ENCODE assay signal across 11 cellular contexts in genomic region chr6:135852775-135853174, GRCh38. TPM values are rescaled to one million over a fixed set of nuclear protein-coding genes. Genes with fewer than 3 reads are reported as not detected.
DNase-seq lines count a peak whose midpoint lies in the region; ATAC-seq, FAIRE-seq and TF ChIP-seq lines count a peak whose summit lies in the region.
"Had no signal": no experiment of that assay in that cellular context is flagged by ENCODE, and none has a peak within 500 bp of the region (broad histone marks: within the 10 kb centered on the region; RNA-seq: fewer than 3 reads in every experiment).

No MANE protein-coding gene starts in this region.

- no peaks in the 10 kb centered on the region for H3K9me3 ChIP-seq in IMR-90 (ENCODE audit: control insufficient read depth, insufficient read depth, low read length)
- no peaks in the 10 kb centered on the region for H3K9me3 ChIP-seq in astrocyte (ENCODE audit: insufficient read depth, low read depth, low read length)
- H3K9me3 ChIP-seq in kidney (ENCODE audit: control insufficient read depth in 1 of 2, low read length in 2 of 2): no peaks in the 10 kb centered on the region
- no peaks in the 10 kb centered on the region for H3K9me3 ChIP-seq in skeletal muscle tissue (ENCODE audit: control insufficient read depth in 3 of 3, low read length in 3 of 3)
- H3K9me3 ChIP-seq: lower lobe of right lung had no signal

- H3K27me3 ChIP-seq in IMR-90 (ENCODE audit: control insufficient read depth, insufficient read depth, low read length) (no peaks in the 10 kb centered on the region), astrocyte (ENCODE audit: insufficient read depth, low read length) (no peaks in the 10 kb centered on the region), skeletal muscle tissue (ENCODE audit: control insufficient read depth in 3 of 3, insufficient read depth in 3 of 3, low read length in 3 of 3) (no peaks in the 10 kb centered on the region)

- intact Hi-C loops in IMR-90 (cut with micrococcal nuclease) (loop anchor here (1.0 to 5.0 kb wide), 5 partner anchors 160 to 375 kb away; no protein-coding TSS in a partner anchor), kidney (cut with DNase I) (no loop called here)

- peak overlapping the region; percentile 86; the same call in 1 of the 2 replicates for H3K9ac ChIP-seq in IMR-90 (ENCODE audit: low read depth, low read length)
- peak overlapping the region; percentile 82 for H3K9ac ChIP-seq in astrocyte (ENCODE audit: low read length)
- peak overlapping the region; percentile 35 to 65 for H3K9ac ChIP-seq in kidney (ENCODE audit: low read length in 2 of 2)
- H3K9ac ChIP-seq in skeletal muscle tissue (ENCODE audit: low read depth in 1 of 3, low read length in 3 of 3): peak overlapping the region; percentile 62 to 79 (median 71)

- peaks cover 9% of the 10 kb centered on the region for H3K4me1 Mint-ChIP-seq in astrocyte (ENCODE audit: low read depth, unreplicated experiment)

- peak overlapping the region; percentile 26; the same call in 1 of the 2 replicates for H3K27ac ChIP-seq in IMR-90 (ENCODE audit: insufficient read depth, low read length)
- no peak overlapping the region for H3K27ac ChIP-seq in astrocyte (ENCODE audit: low read depth, low read length)
- H3K27ac ChIP-seq in kidney (ENCODE audit: low read depth in 2 of 2, low read length in 2 of 2): no peak overlapping the region
- no peak overlapping the region for H3K27ac ChIP-seq in skeletal muscle tissue (ENCODE audit: low read depth, low read length)
- H3K27ac ChIP-seq: lower lobe of right lung had no signal

- CTCF ChIA-PET in IMR-90 (lab: Yijun Ruan, JAX): interaction anchor here (0.6 kb wide), 1 partner anchor 18 kb away, joined by 6 read pairs; no protein-coding TSS in a partner anchor

- H4K8ac ChIP-seq in IMR-90 (ENCODE audit: low read depth in 2 of 2, low read length in 2 of 2): no peak overlapping the region

- no peak overlapping the region for H3K4ac ChIP-seq in IMR-90 (ENCODE audit: low read depth, low read length)

- H4K20me1 ChIP-seq in IMR-90 (ENCODE audit: insufficient read depth, low read length): no peaks in the 10 kb centered on the region
- no peaks in the 10 kb centered on the region for H4K20me1 ChIP-seq in astrocyte (ENCODE audit: insufficient read depth, low read length)

- no peak overlapping the region for H2BK120ac ChIP-seq in IMR-90 (ENCODE audit: low read depth, low read length)

- DNase-seq in IMR-90 (peak; percentile 27), astrocyte (ENCODE audit: low read depth) (no peak), kidney (no peak), NCI-H510A (lab: John Stamatoyannopoulos, UW) (no peak), NCI-H1417 treated with DMSO at 0.1 percent for 48 hours (lab: John Stamatoyannopoulos, UW) (no peak), NCI-H1092 (lab: John Stamatoyannopoulos, UW) (no peak)
- DNase-seq: DMS53, lower lobe of right lung had no signal

- H2BK15ac ChIP-seq in IMR-90 (ENCODE audit: low read depth, low read length): no peak overlapping the region

- POLR2A ChIA-PET in IMR-90 (lab: Charles Lee; ENCODE audit: unreplicated experiment): no interaction called here

- in situ Hi-C loops in IMR-90 (cut with MboI; ENCODE audit: low sequenced_read_pairs): no loop called here

- H2AK5ac ChIP-seq in IMR-90 (ENCODE audit: low read depth, low read length): no peak overlapping the region

- H3K9me1 ChIP-seq in IMR-90 (ENCODE audit: insufficient read depth, low read length): peaks cover 3% of the 10 kb centered on the region; the same call in 1 of the 2 replicates

- H3K4me3 Mint-ChIP-seq in astrocyte (ENCODE audit: unreplicated experiment): no peak overlapping the region

- TF ChIP-seq RAD21 in IMR-90 (IDR thresholded peaks at IDR 0.05; ENCODE audit: low read length): no peak

- 0 out of 2 replicates have a peak overlapping the region, but pooled peaks have one; percentile 4 for H3K14ac ChIP-seq in IMR-90 (replicated peaks; ENCODE audit: low read depth, low read length)

- no peak overlapping the region for H2AFZ ChIP-seq in IMR-90 (replicated peaks; ENCODE audit: low read length, poor library complexity)
- H2AFZ ChIP-seq in astrocyte (ENCODE audit: low read depth, low read length): no peak overlapping the region

- no peak overlapping the region for H4K91ac ChIP-seq in IMR-90 (ENCODE audit: insufficient read depth, low read depth, low read length)

- FAIRE-seq in astrocyte (lab: Jason Lieb, UNC) (no peak), kidney (lab: Jason Lieb, UNC) (no peak)
- FAIRE-seq: GM12878 had no signal

- no peak for ATAC-seq in IMR-90 (ENCODE audit: low read depth)
- ATAC-seq: GM12878, HCT116 had no signal

- TF ChIP-seq POLR2A in IMR-90 (IDR thresholded peaks at IDR 0.05; ENCODE audit: low read depth, low read length): peak; percentile 63

- H2BK5ac ChIP-seq in IMR-90 (ENCODE audit: low read depth, low read length, poor library complexity, severe bottlenecking): peak overlapping the region; percentile 80

- dilution Hi-C loops in IMR-90 (cut with HindIII; ENCODE audit: low sequenced_read_pairs, unreplicated experiment): no loop called here

- H3K4me3 ChIP-seq in IMR-90 (ENCODE audit: insufficient read depth, low read depth, low read length) (peak overlapping the region; percentile 65), astrocyte (ENCODE audit: insufficient read depth, low read depth, low read length) (peak overlapping the region; percentile 66), kidney (ENCODE audit: low read length in 2 of 2) (peak overlapping the region; percentile 67 to 79), skeletal muscle tissue (ENCODE audit: low read length in 3 of 3) (peak overlapping the region; percentile 61 to 89 (median 64))
- H3K4me3 ChIP-seq: GM12878 had no signal

- BruUV-seq in IMR-90 (replicated peaks; lab: Mats Ljungman, UMichigan): no TSS peak

- WGBS in IMR-90 (ENCODE audit: extremely low coverage in 2 of 2, insufficient read length in 1 of 2), 2 experiments: no CpG with 5 or more reads among the region's 1 CpG

- peaks cover 6 to 35% of the 10 kb centered on the region in 2 experiments for H3K79me1 ChIP-seq in IMR-90 (ENCODE audit: low read depth in 1 of 2, low read length in 2 of 2)

- H3K18ac ChIP-seq in IMR-90 (ENCODE audit: low read depth, low read length): peak overlapping the region; percentile 78; the same call in 1 of the 2 replicates

- H3K27me3 Mint-ChIP-seq in astrocyte (ENCODE audit: low read depth, unreplicated experiment): no peaks in the 10 kb centered on the region

- H3K79me2 ChIP-seq in astrocyte (ENCODE audit: insufficient read depth, low read length): no peaks in the 10 kb centered on the region

- H3K27ac Mint-ChIP-seq in astrocyte (ENCODE audit: unreplicated experiment): no peak overlapping the region

- no peak overlapping the region for H2AK9ac ChIP-seq in IMR-90 (replicated peaks; ENCODE audit: low read depth, low read length, poor library complexity)

- no peak overlapping the region for H2BK20ac ChIP-seq in IMR-90 (ENCODE audit: low read depth, low read length)

- peak overlapping the region; percentile 37; the same call in 1 of the 2 replicates for H4K5ac ChIP-seq in IMR-90 (ENCODE audit: low read depth, low read length)

- H3K4me1 ChIP-seq in IMR-90 (ENCODE audit: control insufficient read depth, insufficient read depth, low read length) (peaks cover 11% of the 10 kb centered on the region), astrocyte (ENCODE audit: insufficient read depth, low read length) (peaks cover 8% of the 10 kb centered on the region), kidney (ENCODE audit: control insufficient read depth in 1 of 2, insufficient read depth in 1 of 2, low read depth in 1 of 2, low read length in 2 of 2) (peaks cover 5 to 9% of the 10 kb centered on the region in 2 donors), skeletal muscle tissue (ENCODE audit: control insufficient read depth in 3 of 3, insufficient read depth in 3 of 3, low read length in 3 of 3) (peaks cover 0 to 13% (median 8%) of the 10 kb centered on the region in 3 donors)

- H3K36me3 ChIP-seq in IMR-90 (ENCODE audit: control insufficient read depth, insufficient read depth, low read length) (peaks cover 2% of the 10 kb centered on the region), astrocyte (ENCODE audit: insufficient read depth, low read length) (no peaks in the 10 kb centered on the region), kidney (ENCODE audit: control insufficient read depth in 1 of 2, insufficient read depth in 2 of 2, low read length in 2 of 2) (no peaks in the 10 kb centered on the region), skeletal muscle tissue (ENCODE audit: control insufficient read depth in 3 of 3, insufficient read depth in 3 of 3, low read length in 3 of 3) (no peaks in the 10 kb centered on the region)
- H3K36me3 ChIP-seq: lower lobe of right lung had no signal

- no peaks in the 10 kb centered on the region for H3K9me3 Mint-ChIP-seq in astrocyte (ENCODE audit: unreplicated experiment)

- H3K23ac ChIP-seq in IMR-90 (ENCODE audit: low read depth, low read length): no peak overlapping the region; the same call in 1 of the 2 replicates

- H3K4me2 ChIP-seq in IMR-90 (ENCODE audit: low read depth, low read length): peak overlapping the region; percentile 99
- H3K4me2 ChIP-seq in astrocyte (ENCODE audit: low read length): peak overlapping the region; percentile 82

- TF ChIP-seq CTCF in IMR-90 (conservative IDR thresholded peaks at IDR 0.05; ENCODE audit: low read depth, low read length): no peak
- TF ChIP-seq CTCF in astrocyte (IDR thresholded peaks at IDR 0.05; ENCODE audit: insufficient read depth, low read depth, low read length): no peak
- TF ChIP-seq CTCF in kidney (IDR thresholded peaks at IDR 0.05; ENCODE audit: borderline replicate concordance, extremely low read depth, insufficient read depth): no peak

- H3K56ac ChIP-seq in IMR-90 (ENCODE audit: extremely low read depth, insufficient read depth, low read length): no peak overlapping the region

- no peaks in the 10 kb centered on the region for H3K36me3 Mint-ChIP-seq in astrocyte (ENCODE audit: low read depth, unreplicated experiment)

TF ChIP-seq in IMR-90, 13 proteins besides CTCF, POLR2A, EP300 and RAD21 (continues in another document):
- TF ChIP-seq CEBPB (IDR thresholded peaks at IDR 0.05; ENCODE audit: low read depth, low read length) (peak; percentile 72), ELK1 (IDR thresholded peaks at IDR 0.05; ENCODE audit: borderline replicate concordance, low read depth, low read length) (no peak)

RNA-seq across cellular contexts. Expression of gene PDE7B, which starts 1.3 kb away (rescaled TPM):
- total RNA-seq in IMR-90 (2012; rRNA removed): 12.4 and 15.6 TPM in 2 replicates
- 7.8 and 8.1 TPM in 2 replicates for polyA plus RNA-seq in IMR-90 (2012; rRNA removed)
- polyA plus RNA-seq in IMR-90 (2012; cell fraction: cytosol; rRNA removed): 3.7 and 4.7 TPM in 2 replicates
- 5.4 and 11.0 TPM in 2 replicates for polyA plus RNA-seq in IMR-90 (2012; cell fraction: nucleus; rRNA removed; ENCODE audit: low replicate concordance)
- 0.19 and 0.27 TPM in 2 replicates for total RNA-seq in astrocyte
- total RNA-seq in kidney: 15.4 TPM
- 4.6 TPM for polyA plus RNA-seq in kidney (ENCODE audit: insufficient read depth, low read depth, low replicate concordance)
- 13.6 TPM for total RNA-seq in skeletal muscle tissue
- total RNA-seq: GM12878 had no signal
- polyA plus RNA-seq: GM12878 had no signal

Comparison
In these comparisons a context has a peak if more than half of its experiments do, and no peak if none do; other contexts are left out.
1. RNA of gene PDE7B, which starts 1.3 kb away (total RNA-seq): 15.4 TPM in kidney (single experiment), 13.6 TPM in skeletal muscle tissue (single experiment) and 12.4 to 15.6 TPM in IMR-90; 0.19 to 0.27 TPM in astrocyte; every median in the first group is over 10 times any median in the second.
2. Peak in every context shown above with its lines, with median percentiles within 50 percentile points of each other: H3K4me3 ChIP-seq and H3K9ac ChIP-seq.